8 cellular contexts compared by ENCODE assay signal in genomic region chr16:84062734-84063640, GRCh38. TPM values are rescaled to one million over a fixed set of nuclear protein-coding genes. Genes with fewer than 3 reads are reported as not detected.
DNase-seq lines count a peak whose midpoint lies in the region; ATAC-seq lines count a peak whose summit lies in the region.

No MANE protein-coding gene starts in this region.

- DNase-seq in NK-92 treated with Interleukin-12 subunit alpha and Interleukin-12 subunit beta, amount 100 ng/mL, for 24 hours (lab: John Stamatoyannopoulos, UW) = peak; percentile 7
- DNase-seq in NK-92 (lab: John Stamatoyannopoulos, UW; ENCODE audit: unreplicated experiment) = no peak
- DNase-seq in NCI-H2171 (lab: John Stamatoyannopoulos, UW) = peak; percentile 87
- DNase-seq in activated CD4-positive, alpha-beta T cell treated with anti-CD3 and anti-CD28 coated beads for 4 hours = peak; percentile 47 to 59
- peak; percentile 74 for DNase-seq in cerebellum (ENCODE audit: low spot score)
- DNase-seq in left colon = peak; percentile 43 to 73
- DNase-seq in stimulated activated CD4-positive, alpha-beta T cell treated with anti-CD3 and anti-CD28 coated beads, Interleukin-2, amount 100 ng/mL, for 48 hours = peak; percentile 67 to 68

- ATAC-seq in left colon = peak; percentile 88
- ATAC-seq in HG03135 (IDR thresholded peaks at IDR 0.05; ENCODE audit: unreplicated experiment) = no peak

- intact Hi-C loops in left colon (cut with DNase I, micrococcal nuclease) = loop anchor here in 1 of 2 donors (10.0 kb wide), 2 partner anchors 98 to 238 kb away; partner anchors contain the start of gene NECAB2

RNA-seq across cellular contexts. Expression of gene SLC38A8, which starts 20.4 kb away (rescaled TPM):
- total RNA-seq in cerebellum (0.45 TPM), left colon (not detected)

RNA-seq across cellular contexts. Expression of gene MBTPS1, which starts 53.8 kb away (rescaled TPM):
- total RNA-seq in cerebellum = 94.9 TPM
- total RNA-seq in left colon = 10 to 100 TPM; 68.5 to 73.8 TPM
